12 cellular contexts compared by ENCODE assay signal in the genomic region with DNA sequence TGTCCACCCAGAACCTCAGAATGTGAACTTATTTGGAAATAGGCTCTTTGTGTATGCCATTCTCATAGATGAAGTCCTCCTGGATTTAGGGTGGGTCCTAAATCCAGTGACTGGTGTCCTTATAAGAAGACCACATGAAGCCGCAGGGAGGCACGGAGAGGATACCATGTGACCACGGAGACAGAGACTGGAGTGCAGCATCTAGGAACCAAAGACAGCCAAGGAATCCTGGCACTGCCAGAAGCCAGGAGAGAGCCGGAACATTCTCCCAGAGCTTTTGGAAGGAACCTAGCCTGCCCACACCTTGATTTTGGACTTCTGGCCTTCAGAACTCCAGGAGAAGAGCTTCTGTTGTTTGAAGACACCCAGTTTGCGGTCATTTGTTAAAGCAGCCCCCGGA. TPM values are rescaled to one million over a fixed set of nuclear protein-coding genes. Genes with fewer than 3 reads are reported as not detected.
DNase-seq lines count a peak whose midpoint lies in the region; ATAC-seq, FAIRE-seq and TF ChIP-seq lines count a peak whose summit lies in the region.
"Had no signal": no experiment of that assay in that cellular context is flagged by ENCODE, and none has a peak within 500 bp of the region (broad histone marks: within the 10 kb centered on the region; RNA-seq: fewer than 3 reads in every experiment).

No MANE protein-coding gene starts in this region.

- H3K27me3 Mint-ChIP-seq in T-helper 2 cell treated with Interferon-gamma antibody and Interleukin-4, amounts not matched to agents 5 μg/mL and 100 μg/mL, for 36 hours (ENCODE audit: low read depth): no peaks in the 10 kb centered on the region
- H3K27me3 Mint-ChIP-seq in activated B cell treated with CpG ODN at 0.5 μM for 24 hours: no peaks in the 10 kb centered on the region

- intact Hi-C loops in activated B cell treated with CpG ODN at 0.5 μM for 24 hours (cut with micrococcal nuclease): loop anchor here (5.0 kb wide), 1 partner anchor 35 kb away; no protein-coding TSS in a partner anchor
- intact Hi-C loops in spleen (cut with DNase I; ENCODE audit: low total_unique reads): no loop called here

- ATAC-seq in activated B cell treated with CpG ODN at 0.5 μM for 24 hours (ENCODE audit: low read depth) (no peak), HG03520 (IDR thresholded peaks at IDR 0.05; ENCODE audit: unreplicated experiment) (no peak)

- no peak overlapping the region for H3K4me2 ChIP-seq in H1 (ENCODE audit: insufficient read depth in 1 of 2, low read depth in 2 of 2, low read length in 2 of 2)

- no peak overlapping the region for H4K91ac ChIP-seq in H1 (replicated peaks; ENCODE audit: insufficient read length, low read length)

- H4K5ac ChIP-seq in H1 (ENCODE audit: insufficient read length, low read depth, low read length): no peak overlapping the region

- POLR2A ChIA-PET in activated B cell treated with CpG ODN at 0.5 μM for 24 hours (lab: Charles Lee): interaction anchor here (1.1 to 4.8 kb wide), 12 partner anchors 9 to 138 kb away, joined by 3 to 64 read pairs (median 6); no protein-coding TSS in a partner anchor
- POLR2A ChIA-PET in H1 (lab: Charles Lee; ENCODE audit: partially characterized antibody): no interaction called here

- no peak overlapping the region for H2BK15ac ChIP-seq in H1 (ENCODE audit: low read length)

- TF ChIP-seq EP300 in H1 (IDR thresholded peaks at IDR 0.05; ENCODE audit: borderline replicate concordance in 1 of 2, low read depth in 2 of 2, low read length in 2 of 2): no peak

- H2BK12ac ChIP-seq in H1 (ENCODE audit: low read depth, low read length): peak overlapping the region; percentile 44

- no peak overlapping the region for H2BK120ac ChIP-seq in H1 (replicated peaks; ENCODE audit: low read depth, low read length)

- H3K79me2 ChIP-seq in H1 (ENCODE audit: control insufficient read depth in 1 of 2, insufficient read depth in 2 of 2, low read length in 2 of 2): no peaks in the 10 kb centered on the region

- no peak for FAIRE-seq in H1 (lab: Jason Lieb, UNC)
- FAIRE-seq: kidney had no signal

- WGBS in H1 (ENCODE audit: extremely low coverage in 1 of 2, insufficient coverage in 1 of 2, insufficient read length in 1 of 2, insufficient replicate concordance in 2 of 2, low coverage in 1 of 2, low lambda C conversion rate in 2 of 2, missing lambda C conversion rate in 1 of 2), 2 experiments: 87% methylated on average over 6 of the region's 6 CpGs; no CpG with 5 or more reads in 1 of the 2 experiments
- WGBS in spleen, 5 donors: 91 to 99% (median 98%) methylated on average over 6 of the region's 6 CpGs

- no peak for TF ChIP-seq CTCF in activated B cell treated with CpG ODN at 0.5 μM for 24 hours (IDR thresholded peaks at IDR 0.05)
- TF ChIP-seq CTCF in H1 (IDR thresholded peaks at IDR 0.05; ENCODE audit: control extremely low read depth in 1 of 3, insufficient read depth in 1 of 3, low read depth in 1 of 3, low read length in 3 of 3): no peak
- no peak for TF ChIP-seq CTCF in spleen (IDR thresholded peaks at IDR 0.05 in 8 of 11, conservative IDR thresholded peaks at IDR 0.05 in 3 of 11)

- H3K4ac ChIP-seq in H1 (replicated peaks; ENCODE audit: insufficient read length, low read depth, low read length): no peak overlapping the region

- H3K4me1 ChIP-seq in H1 (replicated peaks in 1 of 4; ENCODE audit: control insufficient read depth in 3 of 4, insufficient read depth in 4 of 4, low read length in 3 of 4) (peaks cover 4 to 13% (median 9%) of the 10 kb centered on the region in 4 experiments; a peak in 5 of 7 replicates), spleen (peaks cover 35 to 73% (median 49%) of the 10 kb centered on the region in 6 donors)

- no peaks in the 10 kb centered on the region for H4K20me1 ChIP-seq in H1 (replicated peaks in 1 of 2; ENCODE audit: control insufficient read depth in 1 of 2, insufficient read depth in 2 of 2, low read length in 2 of 2)

- no peak overlapping the region for H3K23ac ChIP-seq in H1 (ENCODE audit: insufficient read length)

- TF ChIP-seq POLR2A in H1 (IDR thresholded peaks at IDR 0.05; ENCODE audit: control extremely low read depth in 1 of 2, low read depth in 2 of 2, low read length in 2 of 2) (no peak), spleen (IDR thresholded peaks at IDR 0.05) (no peak)

- no peak overlapping the region for H2AK5ac ChIP-seq in H1 (ENCODE audit: low read depth, low read length)

- no peak overlapping the region for H3K14ac ChIP-seq in H1 (ENCODE audit: insufficient read length)

- H3K9me3 ChIP-seq in H1 (ENCODE audit: insufficient read depth in 2 of 2, low read depth in 1 of 2, low read length in 1 of 2): no peaks in the 10 kb centered on the region
- no peaks in the 10 kb centered on the region for H3K9me3 ChIP-seq in spleen
- H3K9me3 ChIP-seq: gastroesophageal sphincter had no signal

- H3K18ac ChIP-seq in H1 (ENCODE audit: extremely low read depth, low read length): no peak overlapping the region; the same call in 1 of the 2 replicates

- H3K4me3 Mint-ChIP-seq in T-helper 2 cell treated with Interferon-gamma antibody and Interleukin-4, amounts not matched to agents 5 μg/mL and 100 μg/mL, for 36 hours: peak overlapping the region; percentile 72
- peak overlapping the region; percentile 9 for H3K4me3 Mint-ChIP-seq in activated B cell treated with CpG ODN at 0.5 μM for 24 hours

- no peaks in the 10 kb centered on the region; a peak in 2 of 7 replicates for H3K27me3 ChIP-seq in H1 (replicated peaks in 1 of 4; ENCODE audit: control insufficient read depth in 3 of 4, extremely low read depth in 1 of 4, insufficient read depth in 3 of 4, low read length in 3 of 4)
- H3K27me3 ChIP-seq in spleen (replicated peaks in 1 of 7): no peaks in the 10 kb centered on the region
- H3K27me3 ChIP-seq: gastroesophageal sphincter had no signal

- no peak for DNase-seq in T-helper 2 cell treated with Interferon-gamma antibody and Interleukin-4, amounts not matched to agents 5 μg/mL and 100 μg/mL, for 36 hours (ENCODE audit: low spot score)
- DNase-seq in T-helper 2 cell (no peak), activated B cell treated with CpG ODN at 0.5 μM for 24 hours (no peak), H1 (ENCODE audit: low read depth in 1 of 2, low spot score in 2 of 2) (no peak), spleen (no peak), COR-L47 (lab: John Stamatoyannopoulos, UW) (no peak), NCI-H2107 (lab: John Stamatoyannopoulos, UW) (no peak)
- DNase-seq: DMS 273 treated with DMSO at 0.1 percent for 48 hours, Karpas-422 had no signal

- no peak overlapping the region for H2AFZ ChIP-seq in H1 (ENCODE audit: low read length)

- peak overlapping the region; percentile 98 for H3K27ac Mint-ChIP-seq in T-helper 2 cell treated with Interferon-gamma antibody and Interleukin-4, amounts not matched to agents 5 μg/mL and 100 μg/mL, for 36 hours
- H3K27ac Mint-ChIP-seq in activated B cell treated with CpG ODN at 0.5 μM for 24 hours: peak overlapping the region; percentile 96

- peaks cover 83% of the 10 kb centered on the region for H3K4me1 Mint-ChIP-seq in T-helper 2 cell treated with Interferon-gamma antibody and Interleukin-4, amounts not matched to agents 5 μg/mL and 100 μg/mL, for 36 hours (ENCODE audit: low read depth)
- H3K4me1 Mint-ChIP-seq in activated B cell treated with CpG ODN at 0.5 μM for 24 hours: peaks cover 87% of the 10 kb centered on the region

- H3K36me3 ChIP-seq in H1 (ENCODE audit: control insufficient read depth in 2 of 4, insufficient read depth in 4 of 4, low read length in 3 of 4): no peaks in the 10 kb centered on the region
- no peaks in the 10 kb centered on the region for H3K36me3 ChIP-seq in spleen
- H3K36me3 ChIP-seq: gastroesophageal sphincter had no signal

- peak overlapping the region; percentile 31; the same call in 1 of the 2 replicates for H2BK5ac ChIP-seq in H1 (ENCODE audit: low read depth, low read length)

- H3K9me3 Mint-ChIP-seq in T-helper 2 cell treated with Interferon-gamma antibody and Interleukin-4, amounts not matched to agents 5 μg/mL and 100 μg/mL, for 36 hours: peaks cover 10% of the 10 kb centered on the region
- H3K9me3 Mint-ChIP-seq in activated B cell treated with CpG ODN at 0.5 μM for 24 hours: no peaks in the 10 kb centered on the region

- H3K9ac ChIP-seq in H1 (replicated peaks in 1 of 4; ENCODE audit: extremely low read depth in 1 of 4, low read depth in 3 of 4, low read length in 3 of 4): no peak overlapping the region

- CTCF ChIA-PET in activated B cell treated with CpG ODN at 0.5 μM for 24 hours (lab: Charles Lee) (interaction anchor here (0.8 to 1.9 kb wide), 6 partner anchors 22 to 283 kb away, joined by 3 to 10 read pairs (median 3); partner anchors contain the start of gene ARL4C), H1 (lab: Charles Lee; ENCODE audit: partially characterized antibody) (no interaction called here)

- H4K8ac ChIP-seq in H1 (ENCODE audit: extremely low read depth, insufficient read depth, low read length): no peak overlapping the region

- H3K36me3 Mint-ChIP-seq in T-helper 2 cell treated with Interferon-gamma antibody and Interleukin-4, amounts not matched to agents 5 μg/mL and 100 μg/mL, for 36 hours (ENCODE audit: low read depth): peaks cover 83% of the 10 kb centered on the region
- no peaks in the 10 kb centered on the region for H3K36me3 Mint-ChIP-seq in activated B cell treated with CpG ODN at 0.5 μM for 24 hours (ENCODE audit: low read depth)

- H3K4me3 ChIP-seq in H1 (ENCODE audit: extremely low read depth in 1 of 4, insufficient read depth in 2 of 4, low read depth in 3 of 4, low read length in 4 of 4): no peak overlapping the region
- H3K4me3 ChIP-seq in spleen: no peak overlapping the region
- H3K4me3 ChIP-seq: gastroesophageal sphincter had no signal

- TF ChIP-seq RAD21 in H1 (IDR thresholded peaks at IDR 0.05 in 1 of 2, conservative IDR thresholded peaks at IDR 0.05 in 1 of 2; ENCODE audit: low read depth in 2 of 2, low read length in 2 of 2): no peak

- H3K27ac ChIP-seq in H1 (ENCODE audit: low read depth, low read length): no peak overlapping the region
- H3K27ac ChIP-seq in spleen: peak overlapping the region; percentile 79 to 94 (median 88)

- no peaks in the 10 kb centered on the region for H3K23me2 ChIP-seq in H1 (ENCODE audit: low read depth, low read length)

- H3K56ac ChIP-seq in H1 (replicated peaks; ENCODE audit: insufficient read length, low read depth, low read length): no peak overlapping the region

- H3K79me1 ChIP-seq in H1 (ENCODE audit: low read depth, low read length): no peaks in the 10 kb centered on the region

- H2BK20ac ChIP-seq in H1 (ENCODE audit: low read length): no peak overlapping the region

RNA-seq across cellular contexts. Expression of gene ARL4C, which starts 49.7 kb away (rescaled TPM):
- total RNA-seq in activated B cell treated with CpG ODN at 0.5 μM for 24 hours: 20.9 TPM in 2 replicates
- 15.9 and 16.9 TPM in 2 replicates for total RNA-seq in H1 (2021; fragmentation: NEBNext Ultra II Directional; extraction: Animal tissue kit (Norgen Biotek cat#: 25700))
- 7.0 and 7.7 TPM in 2 replicates for polyA plus RNA-seq in H1 (2011; rRNA removed)
- 10.0 TPM for polyA plus RNA-seq in H1 (2011; cell fraction: cytosol; rRNA removed)
- 7.0 TPM for polyA plus RNA-seq in H1 (2011; cell fraction: nucleus; rRNA removed)
- polyA plus RNA-seq in H1 (2012, experiment 1 of 2): 11.6 to 14.4 TPM (median 12.9 TPM) in 4 replicates
- 7.3 TPM for polyA plus RNA-seq in H1 (2012, experiment 2 of 2)
- 7.6 TPM for polyA plus RNA-seq in H1 (2013, experiment 1 of 2)
- polyA plus RNA-seq in H1 (2013, experiment 2 of 2): 7.8 TPM
- polyA minus RNA-seq in H1 (2011; rRNA and poly(A)+ RNA removed): 8.1 and 8.3 TPM in 2 replicates
- polyA minus RNA-seq in H1 (2011; cell fraction: cytosol; rRNA and poly(A)+ RNA removed): 11.0 TPM
- 12.7 TPM for polyA minus RNA-seq in H1 (2011; cell fraction: nucleus; rRNA and poly(A)+ RNA removed)
- 100 to 1,000 TPM in 1 of 7 donors, 10 to 100 TPM in 6; 45.4 to 148 (median 75.0) TPM for total RNA-seq in spleen
- polyA plus RNA-seq in spleen: 10 to 100 TPM; 12.2 to 24.4 (median 20.4) TPM
